Comparison of ENCODE assay signal across 8 cellular contexts in the genomic region with DNA sequence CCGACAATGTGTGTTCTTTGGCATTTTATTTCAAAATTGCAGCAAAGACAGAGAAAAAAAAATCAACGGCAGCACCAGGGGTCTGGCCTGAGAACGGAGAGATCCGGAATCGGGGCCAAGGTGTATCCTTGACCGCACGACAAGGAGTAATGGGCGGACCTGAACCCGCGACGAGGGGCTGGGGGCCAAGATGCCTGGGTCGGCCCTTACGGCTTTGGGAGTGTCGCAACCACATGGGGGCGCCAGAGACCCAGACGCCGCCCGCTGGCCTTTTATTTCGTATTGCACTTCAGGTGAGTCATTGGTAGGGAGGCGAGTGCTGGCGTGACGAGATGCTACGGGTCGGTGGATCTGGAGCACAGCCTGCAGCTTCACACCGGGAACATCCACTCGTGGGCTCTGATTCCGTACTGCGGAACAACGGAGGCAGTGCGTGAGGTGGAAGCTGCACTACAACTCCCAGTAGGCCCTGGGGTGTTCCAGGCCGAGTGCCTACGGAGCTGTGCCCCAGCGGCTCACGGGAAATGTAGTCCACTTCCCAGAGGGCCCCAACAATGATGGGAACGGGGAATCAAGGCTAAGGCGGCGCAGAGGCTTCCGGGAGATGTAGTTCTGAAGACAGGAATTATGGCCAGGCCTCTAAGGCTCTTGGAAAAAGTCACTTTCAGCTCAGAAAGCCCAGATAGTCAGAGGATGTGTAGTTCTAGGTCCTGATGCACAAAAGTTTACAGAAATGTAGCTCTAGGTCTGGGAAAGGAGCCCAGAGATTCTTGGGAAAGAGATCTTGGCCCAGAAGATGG. TPM values are rescaled to one million over a fixed set of nuclear protein-coding genes. Genes with fewer than 3 reads are reported as not detected.
DNase-seq lines count a peak whose midpoint lies in the region; ATAC-seq and TF ChIP-seq lines count a peak whose summit lies in the region.

No MANE protein-coding gene starts in this region.

- peak overlapping the region; percentile 25 for H3K9ac ChIP-seq in rectal smooth muscle tissue (ENCODE audit: low read length)

- peak overlapping the region; percentile 84 for H3K27ac ChIP-seq in rectal smooth muscle tissue (ENCODE audit: low read depth, low read length)
- peak overlapping the region; percentile 96 for H3K27ac ChIP-seq in vagina

- H3K4me1 ChIP-seq in rectal smooth muscle tissue (ENCODE audit: control insufficient read depth, insufficient read depth, low read length) (no peaks in the 10 kb centered on the region), vagina (peaks cover 15% of the 10 kb centered on the region)

- in situ Hi-C loops in astrocyte of the cerebellum (cut with HindIII; ENCODE audit: low sequenced_read_pairs): loop anchor here (5.0 to 10.0 kb wide), 3 partner anchors 50 to 192 kb away; a partner anchor contains a TSS

- TF ChIP-seq CTCF in GM12874 (IDR thresholded peaks at IDR 0.05; ENCODE audit: insufficient read depth, low read depth, low read length): peak; percentile 95
- peak; percentile 95 for TF ChIP-seq CTCF in astrocyte of the cerebellum (IDR thresholded peaks at IDR 0.05; ENCODE audit: low read depth, low read length, missing control alignments)
- TF ChIP-seq CTCF in vagina (IDR thresholded peaks at IDR 0.05): peak; percentile 95 to 99 (median 97)

- intact Hi-C loops in vagina (cut with DNase I): loop anchor here (2.0 to 5.0 kb wide), 2 partner anchors 42 to 182 kb away; a partner anchor contains a TSS

- no peaks in the 10 kb centered on the region for H3K36me3 ChIP-seq in rectal smooth muscle tissue (ENCODE audit: control insufficient read depth, insufficient read depth, low read length)
- peaks cover 0 to 6% of the 10 kb centered on the region in 2 donors for H3K36me3 ChIP-seq in vagina

- peak; percentile 85 for ATAC-seq in HG02885 (IDR thresholded peaks at IDR 0.05; ENCODE audit: poor library complexity, unreplicated experiment)

- no peaks in the 10 kb centered on the region for H3K27me3 ChIP-seq in rectal smooth muscle tissue (ENCODE audit: control insufficient read depth, insufficient read depth, low read length)
- H3K27me3 ChIP-seq in vagina: no peaks in the 10 kb centered on the region

- no peak for TF ChIP-seq POLR2A in vagina (IDR thresholded peaks at IDR 0.05)

- no peaks in the 10 kb centered on the region for H3K9me3 ChIP-seq in vagina

- H3K4me3 ChIP-seq in astrocyte of the cerebellum (ENCODE audit: low read depth, low read length) (peak overlapping the region; percentile 43), rectal smooth muscle tissue (ENCODE audit: low read length) (peak overlapping the region; percentile 90), vagina (peak overlapping the region; percentile 30 to 56)

- DNase-seq in NCI-H1930 (lab: John Stamatoyannopoulos, UW): peak; percentile 96
- DNase-seq in T-helper 9 cell: peak; percentile 78
- DNase-seq in astrocyte of the cerebellum (ENCODE audit: low read depth): peak; percentile 86
- peak; percentile 95 for DNase-seq in hepatic stellate cell (ENCODE audit: low spot score)
- DNase-seq in vagina (ENCODE audit: extremely low spot score in 2 of 2): no peak

RNA-seq across cellular contexts. Expression of a gene that starts 15.6 kb away (rescaled TPM):
- 41.5 TPM for total RNA-seq in vagina

RNA-seq across cellular contexts. Expression of a gene that starts 39.9 kb away (rescaled TPM):
- total RNA-seq in vagina: not detected

RNA-seq across cellular contexts. Expression of a gene that starts 41.0 kb away (rescaled TPM):
- 19.2 TPM for total RNA-seq in vagina

RNA-seq across cellular contexts. Expression of a gene that starts 42.8 kb away (rescaled TPM):
- 6.4 TPM for total RNA-seq in vagina

RNA-seq across cellular contexts. Expression of a gene that starts 48.5 kb away (rescaled TPM):
- 2.2 TPM for total RNA-seq in vagina

Comparison
In these comparisons a context has a peak if more than half of its experiments do, and no peak if none do; other contexts are left out.
1. DNase-seq: peak in NCI-H1930 (2 of 2), T-helper 9 cell (single experiment), astrocyte of the cerebellum (single experiment) and hepatic stellate cell (single experiment); none in vagina (0 of 2).
2. Peak in every context shown above with its lines, with median percentiles within 50 percentile points of each other: CTCF ChIP-seq and H3K4me3 ChIP-seq.